Comparison of ENCODE assay signal across 9 cellular contexts in genomic region chr13:40518481-40518882, GRCh38.
DNase-seq lines count a peak whose midpoint lies in the region; ATAC-seq lines count a peak whose summit lies in the region.
"Had no signal": no experiment of that assay in that cellular context is flagged by ENCODE, and none has a peak within 500 bp of the region (broad histone marks: within the 10 kb centered on the region; RNA-seq: fewer than 3 reads in every experiment).

No MANE protein-coding gene starts in this region.

- peaks cover 7 to 18% of the 10 kb centered on the region in 2 donors for H3K9me3 Mint-ChIP-seq in activated naive CD4-positive, alpha-beta T cell treated with anti-CD3 and anti-CD28 coated beads, Interleukin-2, amount 50 U/mL, for 72 hours

- peak; percentile 33 for DNase-seq in NCI-H2171 treated with DMSO at 0.1 percent for 48 hours (lab: John Stamatoyannopoulos, UW)
- DNase-seq in activated naive CD4-positive, alpha-beta T cell treated with anti-CD3 and anti-CD28 coated beads, Interleukin-2, amount 50 U/mL, for 72 hours (ENCODE audit: low spot score in 2 of 2): peak; percentile 66 to 88
- DNase-seq in stimulated activated CD4-positive, alpha-beta T cell treated with anti-CD3 and anti-CD28 coated beads, TNF-alpha, amount 100 ng/mL, for 48 hours (ENCODE audit: low read depth in 3 of 3): peak; percentile 53 to 72 (median 57)
- no peak for DNase-seq in occipital lobe (lab: John Stamatoyannopoulos, UW)
- no peak for DNase-seq in mesenteric fat pad (ENCODE audit: low spot score)
- DNase-seq: NCI-H1417 had no signal

- ATAC-seq in GM19452 (IDR thresholded peaks at IDR 0.05; ENCODE audit: unreplicated experiment) (peak; percentile 50), GM18907 (IDR thresholded peaks at IDR 0.05; ENCODE audit: unreplicated experiment) (no peak), HG02870 (IDR thresholded peaks at IDR 0.05; ENCODE audit: unreplicated experiment) (no peak)
- peak; percentile 77 to 79 for ATAC-seq in activated naive CD4-positive, alpha-beta T cell treated with anti-CD3 and anti-CD28 coated beads, Interleukin-2, amount 50 U/mL, for 72 hours

- H3K27ac Mint-ChIP-seq in activated naive CD4-positive, alpha-beta T cell treated with anti-CD3 and anti-CD28 coated beads, Interleukin-2, amount 50 U/mL, for 72 hours: peak overlapping the region; percentile 96

- H3K36me3 Mint-ChIP-seq in activated naive CD4-positive, alpha-beta T cell treated with anti-CD3 and anti-CD28 coated beads, Interleukin-2, amount 50 U/mL, for 72 hours: peaks cover 15 to 33% of the 10 kb centered on the region in 2 donors

Comparison
In these comparisons a context has a peak if more than half of its experiments do, and no peak if none do; other contexts are left out.
1. ATAC-seq: peak in GM19452 (single experiment) and activated naive CD4-positive, alpha-beta T cell treated with anti-CD3 and anti-CD28 coated beads, Interleukin-2, amount 50 U/mL, for 72 hours (2 of 2); none in GM18907 (single experiment) and HG02870 (single experiment).
2. DNase-seq: peak in NCI-H2171 treated with DMSO at 0.1 percent for 48 hours (single experiment), activated naive CD4-positive, alpha-beta T cell treated with anti-CD3 and anti-CD28 coated beads, Interleukin-2, amount 50 U/mL, for 72 hours (2 of 2) and stimulated activated CD4-positive, alpha-beta T cell treated with anti-CD3 and anti-CD28 coated beads, TNF-alpha, amount 100 ng/mL, for 48 hours (3 of 3); none in occipital lobe (single experiment) and mesenteric fat pad (single experiment).